Comparison of ENCODE assay signal across 27 cellular contexts in genomic region chr9:89328064-89328463, GRCh38.
"Had no signal": no experiment of that assay in that cellular context is flagged by ENCODE, and none has a peak within 500 bp of the region (broad histone marks: within the 10 kb centered on the region; RNA-seq: fewer than 3 reads in every experiment).

No MANE protein-coding gene starts in this region.

- H3K9me3 ChIP-seq: body of pancreas, heart right ventricle, lower lobe of right lung, transverse colon had no signal

- H3K4me3 ChIP-seq: body of pancreas, heart right ventricle, lower lobe of right lung, neural progenitor cell, transverse colon had no signal

- H2AFZ ChIP-seq: neural progenitor cell had no signal

- H3K27me3 Mint-ChIP-seq: activated B cell treated with CpG ODN at 0.5 μM for 24 hours; activated naive CD8-positive, alpha-beta T cell treated with anti-CD3 and anti-CD28 coated beads, Interleukin-2, amount 10 ng/mL, durations not matched to agents 7 days and 5 days; naive thymus-derived CD8-positive, alpha-beta T cell had no signal

- H3K9ac ChIP-seq: neural progenitor cell had no signal

- ATAC-seq: activated T-cell treated with anti-CD3 and anti-CD28 coated beads, Interleukin-2, amount 50 U/mL, for 4 hours; body of pancreas; heart right ventricle; left cardiac atrium; lower lobe of right lung; naive thymus-derived CD8-positive, alpha-beta T cell; sciatic nerve; stimulated activated effector memory CD8-positive, alpha-beta T cell treated with anti-CD3 and anti-CD28 coated beads, Interleukin-12 subunit alpha, Interleukin-12 subunit beta, amount 100 ng/mL, for 72 hours had no signal

- DNase-seq: activated B cell treated with CpG ODN at 0.5 μM for 24 hours; activated CD4-positive, alpha-beta T cell treated with anti-CD3 and anti-CD28 coated beads for 4 hours; activated CD4-positive, alpha-beta T cell treated with anti-CD3 and anti-CD28 coated beads, Interleukin-2, amount 50 U/mL, for 48 hours; activated CD8-positive, alpha-beta memory T cell treated with anti-CD3 and anti-CD28 coated beads, Interleukin-2, amount 50 U/mL, for 48 hours; activated naive CD4-positive, alpha-beta T cell treated with anti-CD3 and anti-CD28 coated beads for 36 hours; activated naive CD8-positive, alpha-beta T cell treated with anti-CD3 and anti-CD28 coated beads, Interleukin-2, amount 10 ng/mL, durations not matched to agents 7 days and 5 days; activated T-cell treated with anti-CD3 and anti-CD28 coated beads, Interleukin-2, amount 50 U/mL, for 4 hours; amniotic stem cell; body of pancreas; effector CD4-positive, alpha-beta T cell; erythroblast; foreskin fibroblast; heart right ventricle; islet precursor cell; left cardiac atrium; lower lobe of right lung; naive thymus-derived CD8-positive, alpha-beta T cell; small intestine; stimulated activated CD4-positive, alpha-beta T cell treated with anti-CD3 and anti-CD28 coated beads, Interleukin-2, amount 100 ng/mL, for 24 hours; transverse colon had no signal

- H3K4me1 ChIP-seq: neural progenitor cell had no signal

- H3K4me3 Mint-ChIP-seq: activated B cell treated with CpG ODN at 0.5 μM for 24 hours; activated naive CD4-positive, alpha-beta T cell treated with anti-CD3 and anti-CD28 coated beads for 36 hours; activated naive CD8-positive, alpha-beta T cell treated with anti-CD3 and anti-CD28 coated beads, Interleukin-2, amount 10 ng/mL, durations not matched to agents 7 days and 5 days; activated T-cell treated with anti-CD3 and anti-CD28 coated beads, Interleukin-2, amount 50 U/mL, for 4 hours; mesothelial cell of epicardium; naive thymus-derived CD8-positive, alpha-beta T cell; neural progenitor cell; stimulated activated effector memory CD8-positive, alpha-beta T cell treated with anti-CD3 and anti-CD28 coated beads, Interleukin-12 subunit alpha, Interleukin-12 subunit beta, amount 100 ng/mL, for 72 hours had no signal

- H3K27ac Mint-ChIP-seq: activated B cell treated with CpG ODN at 0.5 μM for 24 hours; activated naive CD4-positive, alpha-beta T cell treated with anti-CD3 and anti-CD28 coated beads for 36 hours; activated naive CD8-positive, alpha-beta T cell treated with anti-CD3 and anti-CD28 coated beads, Interleukin-2, amount 10 ng/mL, durations not matched to agents 7 days and 5 days; activated T-helper 2 cell treated with anti-CD3 and anti-CD28 coated beads, Interferon-gamma antibody, Interleukin-2, Interleukin-4, amounts not matched to agents 10 μg/mL and 5 μg/mL and 100 μg/mL, durations not matched to agents 14 hours and 24 hours and 36 hours; mesothelial cell of epicardium; naive thymus-derived CD8-positive, alpha-beta T cell; neural progenitor cell; stimulated activated effector memory CD8-positive, alpha-beta T cell treated with anti-CD3 and anti-CD28 coated beads, Interleukin-12 subunit alpha, Interleukin-12 subunit beta, amount 100 ng/mL, for 72 hours had no signal

- H3K9me3 Mint-ChIP-seq: activated B cell treated with CpG ODN at 0.5 μM for 24 hours; activated naive CD4-positive, alpha-beta T cell treated with anti-CD3 and anti-CD28 coated beads for 36 hours; activated naive CD8-positive, alpha-beta T cell treated with anti-CD3 and anti-CD28 coated beads, Interleukin-2, amount 10 ng/mL, durations not matched to agents 7 days and 5 days; activated T-cell treated with anti-CD3 and anti-CD28 coated beads, Interleukin-2, amount 50 U/mL, for 4 hours; activated T-helper 2 cell treated with anti-CD3 and anti-CD28 coated beads, Interferon-gamma antibody, Interleukin-2, Interleukin-4, amounts not matched to agents 10 μg/mL and 5 μg/mL and 100 μg/mL, durations not matched to agents 14 hours and 24 hours and 36 hours; mesothelial cell of epicardium; naive thymus-derived CD8-positive, alpha-beta T cell; neural progenitor cell; stimulated activated effector memory CD8-positive, alpha-beta T cell treated with anti-CD3 and anti-CD28 coated beads, Interleukin-12 subunit alpha, Interleukin-12 subunit beta, amount 100 ng/mL, for 72 hours had no signal

- H3K27ac ChIP-seq: body of pancreas, heart right ventricle, lower lobe of right lung, neural progenitor cell, transverse colon had no signal

- H3K27me3 ChIP-seq: body of pancreas, heart right ventricle, neural progenitor cell, transverse colon had no signal

- H3K4me1 Mint-ChIP-seq: mesothelial cell of epicardium, neural progenitor cell had no signal

- FAIRE-seq: endometrium, small intestine, urothelium cell line had no signal

- H3K4me2 ChIP-seq: neural progenitor cell had no signal
